In the genomic region with DNA sequence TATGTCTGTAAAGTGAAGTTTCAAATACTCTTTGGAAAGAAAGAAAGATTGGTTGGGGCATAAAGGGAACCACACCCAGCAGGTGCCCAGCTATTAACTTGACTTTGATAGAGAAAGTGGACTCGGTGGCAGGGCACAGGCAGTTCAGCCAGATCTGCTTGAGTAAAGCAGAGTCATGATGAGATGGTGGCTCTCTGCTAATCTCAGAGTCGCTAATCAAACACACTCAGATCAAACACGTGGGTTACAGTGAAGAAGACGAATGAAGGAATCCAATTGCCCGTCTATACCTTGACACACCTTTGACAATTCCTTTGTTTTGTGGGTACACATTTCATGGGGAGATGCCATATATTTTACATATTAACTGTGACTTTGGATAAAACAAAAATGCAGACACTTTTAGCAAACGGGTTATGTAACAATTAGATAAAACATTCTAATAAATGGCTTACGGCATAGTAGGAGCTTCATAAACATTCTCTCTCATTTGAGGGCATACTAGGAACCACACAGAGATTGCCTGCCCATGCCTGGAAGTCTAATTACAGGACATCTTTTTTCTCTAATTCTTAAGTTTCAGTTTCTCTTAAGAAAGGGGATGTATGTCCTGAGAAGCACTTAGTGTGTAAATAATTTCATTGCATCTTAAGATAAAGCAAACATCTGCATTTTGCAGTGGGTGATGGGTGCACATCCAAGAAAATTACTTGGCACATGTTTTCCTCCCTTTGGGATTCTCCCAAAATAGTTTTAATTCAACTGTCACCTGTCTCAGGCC, we compare ENCODE assay signal across 15 cellular contexts. TPM values are rescaled to one million over a fixed set of nuclear protein-coding genes. Genes with fewer than 3 reads are reported as not detected.
DNase-seq lines count a peak whose midpoint lies in the region; ATAC-seq and TF ChIP-seq lines count a peak whose summit lies in the region.
"Had no signal": no experiment of that assay in that cellular context is flagged by ENCODE, and none has a peak within 500 bp of the region (broad histone marks: within the 10 kb centered on the region; RNA-seq: fewer than 3 reads in every experiment).

No MANE protein-coding gene starts in this region.

- H3K27ac ChIP-seq in stomach: peak overlapping the region in 4 of 5 donors; percentile 12 to 66 (median 52)
- H3K27ac ChIP-seq: gastrocnemius medialis, GM23248, HL-60 had no signal

- H3K79me2 ChIP-seq in Loucy (ENCODE audit: insufficient read depth, low read length): no peaks in the 10 kb centered on the region

- H3F3A ChIP-seq in Loucy (ENCODE audit: low read depth): no peaks in the 10 kb centered on the region

- peaks cover 24% of the 10 kb centered on the region for H3K36me3 Mint-ChIP-seq in activated naive CD4-positive, alpha-beta T cell treated with anti-CD3 and anti-CD28 coated beads, Interleukin-2, amount 10 ng/mL, durations not matched to agents 7 days and 5 days
- H3K36me3 Mint-ChIP-seq in activated T-helper 17 cell treated with anti-CD3 and anti-CD28 coated beads, Interleukin-2, amount 50 U/mL, for 72 hours (ENCODE audit: low read depth): peaks cover 5% of the 10 kb centered on the region

- H3K9me3 ChIP-seq in Loucy (ENCODE audit: insufficient read depth, low read depth, low read length) (no peaks in the 10 kb centered on the region), stomach (no peaks in the 10 kb centered on the region)
- H3K9me3 ChIP-seq: gastrocnemius medialis had no signal

- H3K4me3 Mint-ChIP-seq in activated naive CD4-positive, alpha-beta T cell treated with anti-CD3 and anti-CD28 coated beads, Interleukin-2, amount 10 ng/mL, durations not matched to agents 7 days and 5 days: no peak overlapping the region
- H3K4me3 Mint-ChIP-seq in activated T-helper 17 cell treated with anti-CD3 and anti-CD28 coated beads, Interleukin-2, amount 50 U/mL, for 72 hours: no peak overlapping the region
- H3K4me3 Mint-ChIP-seq: endodermal cell had no signal

- WGBS in stomach, 5 donors: 31 to 47% (median 33%) methylated on average over 7 of the region's 7 CpGs

- no peaks in the 10 kb centered on the region for H3K9me3 Mint-ChIP-seq in activated naive CD4-positive, alpha-beta T cell treated with anti-CD3 and anti-CD28 coated beads, Interleukin-2, amount 10 ng/mL, durations not matched to agents 7 days and 5 days
- H3K9me3 Mint-ChIP-seq in activated T-helper 17 cell treated with anti-CD3 and anti-CD28 coated beads, Interleukin-2, amount 50 U/mL, for 72 hours: no peaks in the 10 kb centered on the region

- H3K36me3 ChIP-seq in Loucy (ENCODE audit: insufficient read depth, low read length): no peaks in the 10 kb centered on the region
- H3K36me3 ChIP-seq in stomach: peaks cover 1 to 16% (median 11%) of the 10 kb centered on the region in 4 donors

- H3K27me3 Mint-ChIP-seq in activated naive CD4-positive, alpha-beta T cell treated with anti-CD3 and anti-CD28 coated beads, Interleukin-2, amount 10 ng/mL, durations not matched to agents 7 days and 5 days: no peaks in the 10 kb centered on the region
- no peaks in the 10 kb centered on the region for H3K27me3 Mint-ChIP-seq in activated T-helper 17 cell treated with anti-CD3 and anti-CD28 coated beads, Interleukin-2, amount 50 U/mL, for 72 hours
- H3K27me3 Mint-ChIP-seq: activated CD4-positive, alpha-beta memory T cell treated with anti-CD3 and anti-CD28 coated beads, Interleukin-2, amount 10 ng/mL, durations not matched to agents 7 days and 5 days had no signal

- CTCF ChIA-PET in activated naive CD4-positive, alpha-beta T cell treated with anti-CD3 and anti-CD28 coated beads, Interleukin-2, amount 10 ng/mL, durations not matched to agents 7 days and 5 days (lab: Charles Lee): interaction anchor here (1.3 kb wide), 1 partner anchor 7 kb away, joined by 3 read pairs; the partner anchor contains the start of gene CBR1

- no peaks in the 10 kb centered on the region for H3K9me2 ChIP-seq in Loucy (replicated peaks; ENCODE audit: low read depth, low read length)

- H3K4me1 ChIP-seq in Loucy (ENCODE audit: insufficient read depth, low read length, poor library complexity, severe bottlenecking) (no peaks in the 10 kb centered on the region), stomach (peaks cover 9 to 43% (median 23%) of the 10 kb centered on the region in 4 donors)

- ATAC-seq in activated T-helper 17 cell treated with anti-CD3 and anti-CD28 coated beads, Interleukin-2, amount 50 U/mL, for 72 hours (replicated peaks): no peak
- no peak for ATAC-seq in HG03432 (IDR thresholded peaks at IDR 0.05; ENCODE audit: unreplicated experiment)
- ATAC-seq in GM18867 (IDR thresholded peaks at IDR 0.05; ENCODE audit: unreplicated experiment): no peak
- ATAC-seq: gastrocnemius medialis had no signal

- TF ChIP-seq POLR2A in stomach (IDR thresholded peaks at IDR 0.05): no peak

- no peak for TF ChIP-seq EP300 in stomach (IDR thresholded peaks at IDR 0.05)

- peak overlapping the region; percentile 29; the same call in 1 of the 2 replicates for H2AFZ ChIP-seq in Loucy (ENCODE audit: low read length)
- H2AFZ ChIP-seq: GM23248 had no signal

- peaks cover 66% of the 10 kb centered on the region for H3K4me1 Mint-ChIP-seq in activated naive CD4-positive, alpha-beta T cell treated with anti-CD3 and anti-CD28 coated beads, Interleukin-2, amount 10 ng/mL, durations not matched to agents 7 days and 5 days
- H3K4me1 Mint-ChIP-seq in activated T-helper 17 cell treated with anti-CD3 and anti-CD28 coated beads, Interleukin-2, amount 50 U/mL, for 72 hours: peaks cover 20% of the 10 kb centered on the region

- H3K4me2 ChIP-seq in Loucy (ENCODE audit: low read depth, low read length, poor library complexity, severe bottlenecking): peak overlapping the region; percentile 21

- no peak overlapping the region for H3K9ac ChIP-seq in Loucy (ENCODE audit: low read depth, low read length, poor library complexity, severe bottlenecking)
- H3K9ac ChIP-seq: GM23248 had no signal

- H4K20me1 ChIP-seq in Loucy (ENCODE audit: insufficient read depth, low read length, poor library complexity, severe bottlenecking): no peaks in the 10 kb centered on the region

- peak overlapping the region; percentile 79 for H3K27ac Mint-ChIP-seq in activated naive CD4-positive, alpha-beta T cell treated with anti-CD3 and anti-CD28 coated beads, Interleukin-2, amount 10 ng/mL, durations not matched to agents 7 days and 5 days
- peak overlapping the region; percentile 23 for H3K27ac Mint-ChIP-seq in activated T-helper 17 cell treated with anti-CD3 and anti-CD28 coated beads, Interleukin-2, amount 50 U/mL, for 72 hours
- H3K27ac Mint-ChIP-seq: endodermal cell had no signal

- TF ChIP-seq CTCF in Loucy (conservative IDR thresholded peaks at IDR 0.05; ENCODE audit: low read length) (no peak), stomach (IDR thresholded peaks at IDR 0.05) (no peak)

- H3K4me3 ChIP-seq in Loucy (ENCODE audit: low read length, poor library complexity, severe bottlenecking): no peak overlapping the region
- no peak overlapping the region for H3K4me3 ChIP-seq in stomach
- H3K4me3 ChIP-seq: gastrocnemius medialis, GM23248 had no signal

- no peaks in the 10 kb centered on the region for H3K27me3 ChIP-seq in Loucy (ENCODE audit: insufficient read depth, low read length, poor library complexity, severe bottlenecking)
- H3K27me3 ChIP-seq in stomach: no peaks in the 10 kb centered on the region
- H3K27me3 ChIP-seq: gastrocnemius medialis had no signal

- no peak for DNase-seq in activated naive CD4-positive, alpha-beta T cell treated with anti-CD3 and anti-CD28 coated beads, Interleukin-2, amount 10 ng/mL, durations not matched to agents 7 days and 5 days
- DNase-seq in activated naive CD4-positive, alpha-beta T cell treated with Interleukin-2 at 50 U/mL for 16 hours: no peak
- peak; percentile 56 for DNase-seq in stomach
- DNase-seq in NCI-H1417 treated with DMSO at 0.1 percent for 48 hours (lab: John Stamatoyannopoulos, UW): no peak
- DNase-seq: activated CD4-positive, alpha-beta memory T cell treated with anti-CD3 and anti-CD28 coated beads, Interleukin-2, amount 10 ng/mL, durations not matched to agents 7 days and 5 days; DMS79 treated with DMSO at 0.1 percent for 48 hours; endodermal cell; gastrocnemius medialis; GM23248; stimulated activated CD4-positive, alpha-beta T cell treated with anti-CD3 and anti-CD28 coated beads, Interleukin-15, amount 100 ng/mL, for 24 hours had no signal

- intact Hi-C loops in stomach (cut with DNase I; ENCODE audit: low total_unique reads): no loop called here

RNA-seq across cellular contexts. Expression of gene CBR1, which starts 7.2 kb away (rescaled TPM):
- total RNA-seq in activated T-helper 17 cell treated with anti-CD3 and anti-CD28 coated beads, Interleukin-2, amount 50 U/mL, for 72 hours: 10 to 100 TPM; 21.8 to 63.9 TPM
- 100 to 1,000 TPM in 3 of 5 donors, 10 to 100 TPM in 2; 79.9 to 372 (median 140) TPM for total RNA-seq in stomach
- 100 to 1,000 TPM in 2 of 3 donors, 10 to 100 TPM in 1; 99.9 to 315 (median 169) TPM for polyA plus RNA-seq in stomach

RNA-seq across cellular contexts. Expression of gene SETD4, which starts 16.7 kb away (rescaled TPM):
- total RNA-seq in activated T-helper 17 cell treated with anti-CD3 and anti-CD28 coated beads, Interleukin-2, amount 50 U/mL, for 72 hours: 10 to 100 TPM; 12.0 to 21.5 TPM
- total RNA-seq in stomach: 10 to 100 TPM; 11.6 to 87.5 (median 46.4) TPM
- polyA plus RNA-seq in stomach: 10 to 100 TPM in 2 of 3 donors, 1 to 10 TPM in 1; 6.9 to 19.6 (median 10.6) TPM

RNA-seq across cellular contexts. Expression of gene CBR3, which starts 57.8 kb away (rescaled TPM):
- total RNA-seq in activated T-helper 17 cell treated with anti-CD3 and anti-CD28 coated beads, Interleukin-2, amount 50 U/mL, for 72 hours: 10 to 100 TPM; 19.7 to 23.2 TPM
- total RNA-seq in stomach: 10 to 100 TPM in 1 of 5 donors, 1 to 10 TPM in 2, not detected in 2; 1.1 to 10.7 (median 4.7) TPM
- 10 to 100 TPM in 1 of 3 donors, 1 to 10 TPM in 2; 4.4 to 32.8 (median 6.4) TPM for polyA plus RNA-seq in stomach
- total RNA-seq: endodermal cell had no signal
